8 cellular contexts compared by ENCODE assay signal in genomic region chr20:53652859-53653520, GRCh38. TPM values are rescaled to one million over a fixed set of nuclear protein-coding genes. Genes with fewer than 3 reads are reported as not detected.
DNase-seq lines count a peak whose midpoint lies in the region; ATAC-seq and TF ChIP-seq lines count a peak whose summit lies in the region.
"Had no signal": no experiment of that assay in that cellular context is flagged by ENCODE, and none has a peak within 500 bp of the region (broad histone marks: within the 10 kb centered on the region; RNA-seq: fewer than 3 reads in every experiment).

No MANE protein-coding gene starts in this region.

- H3K27ac ChIP-seq in MM.1S (ENCODE audit: low read length): peak overlapping the region; percentile 98
- H3K27ac ChIP-seq in esophagus squamous epithelium: peak overlapping the region in 3 of 4 donors; percentile 37 to 45 (median 40)
- peak overlapping the region; percentile 56 to 78 (median 74) for H3K27ac ChIP-seq in gastrocnemius medialis
- H3K27ac ChIP-seq: SJSA1 had no signal

- WGBS in esophagus squamous epithelium, 2 donors: 38 to 59% methylated on average over 5 of the region's 5 CpGs

- in situ Hi-C loops in gastrocnemius medialis (cut with MboI; ENCODE audit: low sequenced_read_pairs in 4 of 4): no loop called here

- DNase-seq in MM.1S: peak; percentile 21
- DNase-seq in esophagus squamous epithelium (lab: John Stamatoyannopoulos, UW): no peak
- no peak for DNase-seq in gastrocnemius medialis
- no peak for DNase-seq in putamen (ENCODE audit: low spot score)
- DNase-seq in SK-N-DZ (ENCODE audit: low spot score): no peak

- intact Hi-C loops in esophagus squamous epithelium (cut with DNase I) (no loop called here), gastrocnemius medialis (cut with DNase I; ENCODE audit: low total_unique reads) (loop anchor here (10.0 kb wide), 2 partner anchors 58 to 82 kb away; partner anchors contain the start of gene ZNF217)

- no peaks in the 10 kb centered on the region for H4K20me1 ChIP-seq in MM.1S (ENCODE audit: insufficient read depth, low read length)

- H3K9me3 ChIP-seq in MM.1S (replicated peaks; ENCODE audit: insufficient read depth, low read length) (no peaks in the 10 kb centered on the region), esophagus squamous epithelium (no peaks in the 10 kb centered on the region), gastrocnemius medialis (no peaks in the 10 kb centered on the region)
- H3K9me3 ChIP-seq: SJSA1 had no signal

- no peak for TF ChIP-seq CTCF in MM.1S (IDR thresholded peaks at IDR 0.05; ENCODE audit: low read length)
- no peak for TF ChIP-seq CTCF in esophagus squamous epithelium (IDR thresholded peaks at IDR 0.05)
- TF ChIP-seq CTCF in gastrocnemius medialis (IDR thresholded peaks at IDR 0.05 in 4 of 5, conservative IDR thresholded peaks at IDR 0.05 in 1 of 5): no peak

- TF ChIP-seq POLR2A in esophagus squamous epithelium (IDR thresholded peaks at IDR 0.05): no peak
- TF ChIP-seq POLR2A in gastrocnemius medialis (IDR thresholded peaks at IDR 0.05): no peak

- H3K27me3 ChIP-seq in MM.1S (replicated peaks; ENCODE audit: insufficient read depth, low read length) (no peaks in the 10 kb centered on the region), esophagus squamous epithelium (no peaks in the 10 kb centered on the region), gastrocnemius medialis (no peaks in the 10 kb centered on the region)
- H3K27me3 ChIP-seq: SJSA1 had no signal

- no peaks in the 10 kb centered on the region for H3K9me2 ChIP-seq in MM.1S (replicated peaks; ENCODE audit: insufficient read depth, low read length)

- peaks cover 34% of the 10 kb centered on the region for H3K4me1 ChIP-seq in MM.1S (ENCODE audit: low read length)
- peaks cover 15 to 39% (median 16%) of the 10 kb centered on the region in 3 donors for H3K4me1 ChIP-seq in esophagus squamous epithelium
- peaks cover 9 to 19% of the 10 kb centered on the region in 2 donors for H3K4me1 ChIP-seq in gastrocnemius medialis

- H3F3A ChIP-seq in MM.1S (ENCODE audit: insufficient read depth, low read length): peaks cover 50% of the 10 kb centered on the region

- peaks cover 23% of the 10 kb centered on the region for H3K79me2 ChIP-seq in MM.1S (ENCODE audit: low read length)

- H3K36me3 ChIP-seq in MM.1S (replicated peaks; ENCODE audit: insufficient read depth, low read length) (no peaks in the 10 kb centered on the region), esophagus squamous epithelium (no peaks in the 10 kb centered on the region), gastrocnemius medialis (no peaks in the 10 kb centered on the region)
- H3K36me3 ChIP-seq: SJSA1 had no signal

- H3K4me2 ChIP-seq in MM.1S (ENCODE audit: low read depth, low read length): peak overlapping the region; percentile 86

- H2AFZ ChIP-seq in MM.1S (ENCODE audit: low read length): peak overlapping the region; percentile 8; the same call in 1 of the 2 replicates

- H3K9ac ChIP-seq in MM.1S (ENCODE audit: low read length): peak overlapping the region; percentile 78

- ATAC-seq in GM19455 (IDR thresholded peaks at IDR 0.05; ENCODE audit: unreplicated experiment) (peak; percentile 6), gastrocnemius medialis (no peak), GM19351 (IDR thresholded peaks at IDR 0.05; ENCODE audit: unreplicated experiment) (no peak)

- H3K4me3 ChIP-seq in MM.1S (ENCODE audit: low read length): peak overlapping the region; percentile 39
- H3K4me3 ChIP-seq in esophagus squamous epithelium: no peak overlapping the region
- H3K4me3 ChIP-seq in gastrocnemius medialis: no peak overlapping the region
- H3K4me3 ChIP-seq: SJSA1 had no signal

RNA-seq across cellular contexts. Expression of gene ZNF217, which starts 59.4 kb away (rescaled TPM):
- total RNA-seq in esophagus squamous epithelium (10 to 100 TPM; 20.7 to 27.5 (median 22.2) TPM), gastrocnemius medialis (1 to 10 TPM; 4.1 to 5.9 (median 4.7) TPM)
- 9.8 and 10.8 TPM in 2 replicates for polyA plus RNA-seq in SK-N-DZ (2014; cell fraction: cytosol; rRNA removed)
- 9.4 and 19.0 TPM in 2 replicates for polyA plus RNA-seq in SK-N-DZ (2014; cell fraction: nucleus; rRNA removed)

Comparison
In these comparisons a context has a peak if more than half of its experiments do, and no peak if none do; other contexts are left out.
1. H3K27ac ChIP-seq: peak in every context shown above with its lines; median percentile 98 in MM.1S; 74 in gastrocnemius medialis; 40 in esophagus squamous epithelium.